Comparison of ENCODE assay signal across 34 cellular contexts in the genomic region with DNA sequence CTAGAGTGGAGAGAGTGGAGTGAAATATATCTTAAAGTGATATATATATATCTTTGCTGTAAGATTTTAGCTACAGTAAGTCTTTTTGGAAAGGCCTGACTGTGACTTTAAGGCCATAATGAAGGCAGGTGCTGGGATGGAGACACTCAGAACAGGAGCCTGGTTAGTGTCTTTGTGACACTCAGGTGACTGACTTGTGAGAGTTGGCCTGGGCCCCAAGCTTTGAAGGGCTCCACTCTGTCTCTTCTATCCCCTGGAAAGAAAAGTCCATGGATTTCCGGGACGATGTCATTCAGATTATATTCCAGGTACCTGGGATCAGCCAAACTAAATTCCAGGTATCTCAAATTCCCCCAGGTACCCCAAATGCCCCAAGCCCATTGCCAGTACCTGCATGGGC.
"Had no signal": no experiment of that assay in that cellular context is flagged by ENCODE, and none has a peak within 500 bp of the region (broad histone marks: within the 10 kb centered on the region; RNA-seq: fewer than 3 reads in every experiment).

No MANE protein-coding gene starts in this region.

- H3K27ac ChIP-seq: adrenal gland, body of pancreas, coronary artery, dorsolateral prefrontal cortex, WERI-Rb-1 had no signal

- H3K4me3 ChIP-seq: adrenal gland, body of pancreas, coronary artery, dorsolateral prefrontal cortex had no signal

- H3K4me1 ChIP-seq: adrenal gland, body of pancreas had no signal

- H3K9me3 ChIP-seq: adrenal gland, body of pancreas had no signal

- H3K27ac Mint-ChIP-seq: activated B cell treated with CpG ODN at 0.5 μM for 24 hours; activated CD4-positive, alpha-beta memory T cell treated with anti-CD3 and anti-CD28 coated beads for 36 hours; activated CD4-positive, alpha-beta T cell treated with anti-CD3 and anti-CD28 coated beads, Interleukin-2, amount 10 ng/mL, durations not matched to agents 24 days and 14 days; activated CD8-positive, alpha-beta memory T cell treated with anti-CD3 and anti-CD28 coated beads, Interleukin-2, amount 10 ng/mL, durations not matched to agents 7 days and 5 days; activated CD8-positive, alpha-beta T cell treated with anti-CD3 and anti-CD28 coated beads, Interleukin-2, amount 10 ng/mL, durations not matched to agents 7 days and 5 days; activated naive CD4-positive, alpha-beta T cell treated with anti-CD3 and anti-CD28 coated beads for 36 hours; activated naive CD4-positive, alpha-beta T cell treated with anti-CD3 and anti-CD28 coated beads, Interleukin-2, amount 50 U/mL, for 24 hours; activated naive CD8-positive, alpha-beta T cell treated with anti-CD3 and anti-CD28 coated beads for 36 hours; activated naive CD8-positive, alpha-beta T cell treated with anti-CD3 and anti-CD28 coated beads, Interleukin-2, amount 50 U/mL, for 24 hours; activated T-helper 1 cell treated with anti-CD3 and anti-CD28 coated beads, Interleukin-12 subunit alpha, Interleukin-12 subunit beta, Interleukin-2, Interleukin-4 antibody, amounts not matched to agents 30 ng/mL and 10 ng/mL and 1 ng/mL, durations not matched to agents 14 hours and 24 hours and 36 hours; activated T-helper 2 cell treated with anti-CD3 and anti-CD28 coated beads, Interferon-gamma antibody, Interleukin-2, Interleukin-4, amounts not matched to agents 10 μg/mL and 5 μg/mL and 100 μg/mL, durations not matched to agents 14 hours and 24 hours and 36 hours; dendritic cell treated with granulocyte-macrophage colony-stimulating factor and Interleukin-4, amounts not matched to agents 40 ng/mL and 50 ng/mL, for 4 days; endodermal cell; T-cell; T-helper 1 cell treated with Interleukin-12 subunit alpha and Interleukin-12 subunit beta and Interleukin-4 antibody, amounts not matched to agents 30 μg/mL and 1 μg/mL, for 36 hours; T-helper 2 cell treated with Interferon-gamma antibody and Interleukin-4, amounts not matched to agents 5 μg/mL and 100 μg/mL, for 36 hours had no signal

- DNase-seq: activated B cell treated with CpG ODN at 0.5 μM for 24 hours; activated CD4-positive, alpha-beta memory T cell treated with anti-CD3 and anti-CD28 coated beads for 36 hours; activated CD4-positive, alpha-beta T cell treated with anti-CD3 and anti-CD28 coated beads, Interleukin-2, amount 10 ng/mL, durations not matched to agents 24 days and 14 days; activated CD8-positive, alpha-beta memory T cell treated with anti-CD3 and anti-CD28 coated beads, Interleukin-2, amount 10 ng/mL, durations not matched to agents 7 days and 5 days; activated CD8-positive, alpha-beta memory T cell treated with anti-CD3 and anti-CD28 coated beads, Interleukin-2, amount 50 U/mL, for 4 hours; activated CD8-positive, alpha-beta T cell treated with anti-CD3 and anti-CD28 coated beads, Interleukin-2, amount 10 ng/mL, durations not matched to agents 7 days and 5 days; activated effector memory CD4-positive, alpha-beta T cell treated with anti-CD3 and anti-CD28 coated beads, Interleukin-2, amount 50 U/mL, for 16 hours; activated naive CD4-positive, alpha-beta T cell treated with anti-CD3 and anti-CD28 coated beads for 36 hours; activated naive CD8-positive, alpha-beta T cell treated with anti-CD3 and anti-CD28 coated beads for 36 hours; activated naive CD8-positive, alpha-beta T cell treated with anti-CD3 and anti-CD28 coated beads, Interleukin-2, amount 50 U/mL, for 24 hours; activated T-cell treated with anti-CD3 and anti-CD28 coated beads, Interleukin-2, amount 50 U/mL, for 1 hour; activated T-cell treated with anti-CD3 and anti-CD28 coated beads, Interleukin-2, amount 50 U/mL, for 48 hours; adrenal gland; amygdala; aorta; body of pancreas; dorsolateral prefrontal cortex; effector memory CD4-positive, alpha-beta T cell; endodermal cell; foreskin fibroblast; SW 1271; T-cell; T1000; WERI-Rb-1 had no signal

- H3K4me1 Mint-ChIP-seq: activated B cell treated with CpG ODN at 0.5 μM for 24 hours; activated CD4-positive, alpha-beta T cell treated with anti-CD3 and anti-CD28 coated beads, Interleukin-2, amount 10 ng/mL, durations not matched to agents 24 days and 14 days; activated CD8-positive, alpha-beta memory T cell treated with anti-CD3 and anti-CD28 coated beads, Interleukin-2, amount 10 ng/mL, durations not matched to agents 7 days and 5 days; activated naive CD4-positive, alpha-beta T cell treated with anti-CD3 and anti-CD28 coated beads, Interleukin-2, amount 50 U/mL, for 24 hours; activated naive CD8-positive, alpha-beta T cell treated with anti-CD3 and anti-CD28 coated beads for 36 hours; activated naive CD8-positive, alpha-beta T cell treated with anti-CD3 and anti-CD28 coated beads, Interleukin-2, amount 50 U/mL, for 24 hours; central memory CD8-positive, alpha-beta T cell; T-cell had no signal

- ATAC-seq: activated CD4-positive, CD25-positive, alpha-beta regulatory T cell treated with anti-CD3 and anti-CD28 coated beads, Interleukin-2, amount 50 U/mL, for 24 hours; activated CD8-positive, alpha-beta memory T cell treated with anti-CD3 and anti-CD28 coated beads, Interleukin-2, amount 10 ng/mL, durations not matched to agents 7 days and 5 days; activated CD8-positive, alpha-beta T cell treated with anti-CD3 and anti-CD28 coated beads, Interleukin-2, amount 10 ng/mL, durations not matched to agents 7 days and 5 days; activated naive CD8-positive, alpha-beta T cell treated with anti-CD3 and anti-CD28 coated beads, Interleukin-2, amount 50 U/mL, for 24 hours; body of pancreas; esophagus mucosa; T-cell had no signal

- H3K36me3 ChIP-seq: adrenal gland, WERI-Rb-1 had no signal

- H3K27me3 ChIP-seq: adrenal gland, body of pancreas had no signal

- H3K36me3 Mint-ChIP-seq: activated CD4-positive, alpha-beta memory T cell treated with anti-CD3 and anti-CD28 coated beads for 36 hours; activated CD8-positive, alpha-beta memory T cell treated with anti-CD3 and anti-CD28 coated beads, Interleukin-2, amount 10 ng/mL, durations not matched to agents 7 days and 5 days; activated naive CD4-positive, alpha-beta T cell treated with anti-CD3 and anti-CD28 coated beads, Interleukin-2, amount 50 U/mL, for 24 hours; activated naive CD8-positive, alpha-beta T cell treated with anti-CD3 and anti-CD28 coated beads for 36 hours; T-cell had no signal

- H3K4me3 Mint-ChIP-seq: activated B cell treated with CpG ODN at 0.5 μM for 24 hours; activated CD4-positive, alpha-beta memory T cell treated with anti-CD3 and anti-CD28 coated beads for 36 hours; activated CD4-positive, alpha-beta T cell treated with anti-CD3 and anti-CD28 coated beads, Interleukin-2, amount 10 ng/mL, durations not matched to agents 24 days and 14 days; activated CD8-positive, alpha-beta memory T cell treated with anti-CD3 and anti-CD28 coated beads, Interleukin-2, amount 10 ng/mL, durations not matched to agents 7 days and 5 days; activated CD8-positive, alpha-beta T cell treated with anti-CD3 and anti-CD28 coated beads, Interleukin-2, amount 10 ng/mL, durations not matched to agents 7 days and 5 days; activated naive CD4-positive, alpha-beta T cell treated with anti-CD3 and anti-CD28 coated beads for 36 hours; activated naive CD4-positive, alpha-beta T cell treated with anti-CD3 and anti-CD28 coated beads, Interleukin-2, amount 50 U/mL, for 24 hours; activated naive CD8-positive, alpha-beta T cell treated with anti-CD3 and anti-CD28 coated beads for 36 hours; activated naive CD8-positive, alpha-beta T cell treated with anti-CD3 and anti-CD28 coated beads, Interleukin-2, amount 50 U/mL, for 24 hours; activated T-helper 1 cell treated with anti-CD3 and anti-CD28 coated beads, Interleukin-12 subunit alpha, Interleukin-12 subunit beta, Interleukin-2, Interleukin-4 antibody, amounts not matched to agents 30 ng/mL and 10 ng/mL and 1 ng/mL, durations not matched to agents 14 hours and 24 hours and 36 hours; central memory CD8-positive, alpha-beta T cell; dendritic cell treated with granulocyte-macrophage colony-stimulating factor and Interleukin-4, amounts not matched to agents 40 ng/mL and 50 ng/mL, for 4 days; endodermal cell; T-cell; T-helper 1 cell treated with Interleukin-12 subunit alpha and Interleukin-12 subunit beta and Interleukin-4 antibody, amounts not matched to agents 30 μg/mL and 1 μg/mL, for 36 hours; T-helper 2 cell treated with Interferon-gamma antibody and Interleukin-4, amounts not matched to agents 5 μg/mL and 100 μg/mL, for 36 hours had no signal
